ENCODE assay signal across 27 cellular contexts in the genomic region with DNA sequence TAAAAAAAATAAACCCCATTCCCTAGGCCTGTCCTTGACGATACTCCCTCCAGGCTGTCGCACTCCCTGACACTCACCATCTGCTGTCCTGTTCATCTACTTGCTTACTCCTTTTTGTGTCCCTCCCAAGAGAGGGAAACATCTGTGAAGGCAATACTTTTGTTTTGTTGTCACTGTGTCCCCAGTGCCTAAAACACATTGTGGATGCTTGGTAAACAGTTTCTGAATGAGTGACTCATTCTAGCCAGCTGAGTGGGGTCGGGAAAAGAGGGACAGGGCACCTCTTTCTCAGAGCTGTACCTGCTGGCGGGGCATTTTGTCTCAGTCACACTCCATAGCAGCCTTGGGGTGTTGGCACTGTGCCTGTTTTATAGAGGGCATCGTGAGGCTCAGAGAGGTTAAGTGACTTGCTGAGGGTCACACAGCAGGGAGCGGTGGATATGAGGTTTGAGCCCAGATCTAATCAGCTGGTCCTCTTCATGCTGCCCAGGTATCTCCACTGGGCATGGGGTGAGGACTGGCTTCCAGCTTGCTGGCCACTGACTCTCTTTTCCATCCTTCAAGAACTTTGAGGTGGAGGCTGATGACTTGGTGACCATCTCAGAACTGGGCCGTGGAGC. TPM values are rescaled to one million over a fixed set of nuclear protein-coding genes. Genes with fewer than 3 reads are reported as not detected.
DNase-seq lines count a peak whose midpoint lies in the region; ATAC-seq, FAIRE-seq and TF ChIP-seq lines count a peak whose summit lies in the region.
"Had no signal": no experiment of that assay in that cellular context is flagged by ENCODE, and none has a peak within 500 bp of the region (broad histone marks: within the 10 kb centered on the region; RNA-seq: fewer than 3 reads in every experiment).

No MANE protein-coding gene starts in this region.

- H3K27ac ChIP-seq in K562 (ENCODE audit: extremely low read depth, low read depth, low read length): no peak overlapping the region
- H3K27ac ChIP-seq: KMS-11, sigmoid colon had no signal

- CTCF ChIA-PET in K562 (lab: Yijun Ruan, JAX; ENCODE audit: low intra/inter-chr PET ratio): no interaction called here

- H3K79me2 ChIP-seq in K562 (ENCODE audit: control insufficient read depth, insufficient read depth, low read length): no peaks in the 10 kb centered on the region

- BruUV-seq in K562 (replicated peaks; lab: Mats Ljungman, UMichigan): no TSS peak

- H3K27ac Mint-ChIP-seq in progenitor cell of endocrine pancreas: peak overlapping the region; percentile 14
- H3K27ac Mint-ChIP-seq: activated naive CD8-positive, alpha-beta T cell; activated T-helper 1 cell treated with anti-CD3 and anti-CD28 coated beads, Interleukin-12 subunit alpha, Interleukin-12 subunit beta, Interleukin-2, Interleukin-4 antibody, amounts not matched to agents 30 ng/mL and 10 ng/mL and 1 ng/mL, durations not matched to agents 14 hours and 24 hours and 36 hours; WTC11 had no signal

- no peak for TF ChIP-seq EP300 in K562 (IDR thresholded peaks at IDR 0.05; ENCODE audit: low read length)

- H3K36me3 ChIP-seq in K562 (ENCODE audit: control insufficient read depth, insufficient read depth, low read length): peaks cover 16% of the 10 kb centered on the region; the same call in 2 of the 3 replicates

- TF ChIP-seq RAD21 in K562 (CRISPR knock-in tag; conservative IDR thresholded peaks at IDR 0.05 in 1 of 2, IDR thresholded peaks at IDR 0.05 in 1 of 2): no peak

- no peaks in the 10 kb centered on the region for H3K27me3 ChIP-seq in K562 (ENCODE audit: control insufficient read depth in 2 of 2, insufficient read depth in 2 of 2, low read length in 2 of 2)
- H3K27me3 ChIP-seq: sigmoid colon had no signal

- no peaks in the 10 kb centered on the region for H3K27me3 Mint-ChIP-seq in progenitor cell of endocrine pancreas
- H3K27me3 Mint-ChIP-seq: activated naive CD8-positive, alpha-beta T cell had no signal

- no peak overlapping the region for H3K4me2 ChIP-seq in K562 (ENCODE audit: insufficient read depth, low read length)
- H3K4me2 ChIP-seq: KMS-11 had no signal

- H3K9me3 ChIP-seq in K562 (replicated peaks; ENCODE audit: control insufficient read depth, insufficient read depth, low read depth, low read length): no peaks in the 10 kb centered on the region
- H3K9me3 ChIP-seq: sigmoid colon had no signal

- TF ChIP-seq CTCF in K562 (IDR thresholded peaks at IDR 0.05 in 2 of 3, conservative IDR thresholded peaks at IDR 0.05 in 1 of 3; ENCODE audit: insufficient read depth in 2 of 3, low read depth in 1 of 3, low read length in 3 of 3) (no peak), progenitor cell of endocrine pancreas (IDR thresholded peaks at IDR 0.05; ENCODE audit: unreplicated experiment) (no peak)

- H3K4me1 ChIP-seq in K562 (replicated peaks in 1 of 2; ENCODE audit: control insufficient read depth in 2 of 2, insufficient read depth in 2 of 2, low read length in 2 of 2): peaks cover 0 to 33% of the 10 kb centered on the region in 2 experiments; a peak in 4 of 5 replicates

- WGBS in K562 (ENCODE audit: insufficient coverage, low coverage, missing lambda C conversion rate): 37% methylated on average over 7 of the region's 7 CpGs

- peaks cover 7% of the 10 kb centered on the region; the same call in 1 of the 2 replicates for H4K20me1 ChIP-seq in K562 (replicated peaks; ENCODE audit: control insufficient read depth, insufficient read depth, low read length)

- ATAC-seq in K562: no peak
- ATAC-seq in GM18873 (IDR thresholded peaks at IDR 0.05; ENCODE audit: low FRiP score, unreplicated experiment): no peak
- ATAC-seq: stimulated activated naive CD8-positive, alpha-beta T cell treated with anti-CD3 and anti-CD28 coated beads, Interleukin-15, Interleukin-2, amounts not matched to agents 100 U/mL and 50 U/mL, for 24 hours; WTC11 had no signal

- peaks cover 3% of the 10 kb centered on the region for H3K9me1 ChIP-seq in K562 (ENCODE audit: control insufficient read depth, insufficient read depth, low read length)

- in situ Hi-C loops in K562 (cut with MboI): loop anchor here (10.0 to 25.0 kb wide), 2 partner anchors 762 to 1085 kb away; no protein-coding TSS in a partner anchor

- H3K9ac ChIP-seq in K562 (ENCODE audit: insufficient read depth in 1 of 2, low read depth in 2 of 2, low read length in 2 of 2): no peak overlapping the region
- H3K9ac ChIP-seq: KMS-11 had no signal

- H3K4me3 Mint-ChIP-seq in progenitor cell of endocrine pancreas (ENCODE audit: low read depth): no peak overlapping the region
- H3K4me3 Mint-ChIP-seq: activated naive CD8-positive, alpha-beta T cell; activated T-helper 1 cell treated with anti-CD3 and anti-CD28 coated beads, Interleukin-12 subunit alpha, Interleukin-12 subunit beta, Interleukin-2, Interleukin-4 antibody, amounts not matched to agents 30 ng/mL and 10 ng/mL and 1 ng/mL, durations not matched to agents 14 hours and 24 hours and 36 hours; WTC11 had no signal

- peaks cover 17% of the 10 kb centered on the region for H3K36me3 Mint-ChIP-seq in progenitor cell of endocrine pancreas (ENCODE audit: insufficient read depth)
- H3K36me3 Mint-ChIP-seq: activated naive CD8-positive, alpha-beta T cell had no signal

- no peak overlapping the region for H2AFZ ChIP-seq in K562 (ENCODE audit: low read depth, low read length)

- DNase-seq in DMS53 (lab: John Stamatoyannopoulos, UW) (peak; percentile 26), DMS53 treated with DMSO at 0.1 percent for 48 hours (lab: John Stamatoyannopoulos, UW; ENCODE audit: unreplicated experiment) (no peak), NCI-H1694 (lab: John Stamatoyannopoulos, UW) (peak; percentile 86), K562 (ENCODE audit: extremely low read depth in 1 of 4, low spot score in 3 of 4) (peak in 1 of 4 experiments; percentile 11), progenitor cell of endocrine pancreas (ENCODE audit: low spot score, unreplicated experiment) (no peak), glomerular visceral epithelial cell (ENCODE audit: extremely low spot score) (no peak)
- no peak for DNase-seq in stimulated activated CD4-positive, alpha-beta T cell treated with anti-CD3 and anti-CD28 coated beads, Interleukin-4, amount 100 ng/mL, for 4 hours
- DNase-seq: 8988T; activated CD4-positive, alpha-beta T cell treated with anti-CD3 and anti-CD28 coated beads, Interleukin-2, amount 50 U/mL, for 4 hours; aorta; cortex of kidney; DMS79 treated with DMSO at 0.1 percent for 48 hours; kidney glomerular epithelial cell; NCI-H187 treated with DMSO at 0.1 percent for 48 hours; NCI-H748 treated with DMSO at 0.1 percent for 48 hours; OCI-M1; SHP77; stimulated activated naive CD8-positive, alpha-beta T cell treated with anti-CD3 and anti-CD28 coated beads, Interleukin-15, Interleukin-2, amounts not matched to agents 100 U/mL and 50 U/mL, for 24 hours; T-helper 9 cell had no signal

- no peak overlapping the region for H3K4me3 ChIP-seq in K562
- H3K4me3 ChIP-seq: lung, sigmoid colon had no signal

- no peaks in the 10 kb centered on the region for H3K4me1 Mint-ChIP-seq in progenitor cell of endocrine pancreas (ENCODE audit: low read depth)
- H3K4me1 Mint-ChIP-seq: WTC11 had no signal

- FAIRE-seq in K562 (lab: Jason Lieb, UNC): no peak
- FAIRE-seq: GM19239 had no signal

- H3K9me3 Mint-ChIP-seq in progenitor cell of endocrine pancreas (ENCODE audit: low read depth): peaks cover 8% of the 10 kb centered on the region

- intact Hi-C loops in K562 (cut with micrococcal nuclease): no loop called here

- TF ChIP-seq POLR2A in K562 (conservative IDR thresholded peaks at IDR 0.05): no peak

- POLR2A ChIA-PET in K562 (lab: Yijun Ruan, JAX): interaction anchor here (0.8 kb wide), 1 partner anchor 12 kb away, joined by 3 read pairs; no protein-coding TSS in a partner anchor

TF ChIP-seq in K562, 482 proteins besides CTCF, POLR2A, EP300 and RAD21 (continues in another document):
- TF ChIP-seq KDM1A (IDR thresholded peaks at IDR 0.05) (peak; percentile 21 to 60; a peak in 1 of 4 replicates), BCOR (IDR thresholded peaks at IDR 0.05) (peak; percentile 92)

RNA-seq across cellular contexts. Expression of a gene that starts 15.6 kb away (rescaled TPM):
- total RNA-seq in K562 (2011; cell fraction: chromatin; rRNA removed; ENCODE audit: low replicate concordance): 5.2 and 14.1 TPM in 2 replicates
- 6.8 and 9.3 TPM in 2 replicates for total RNA-seq in K562 (2011; cell fraction: nucleolus; rRNA removed)
- 7.1 and 7.6 TPM in 2 replicates for total RNA-seq in K562 (2011; cell fraction: nucleoplasm; rRNA removed)
- total RNA-seq in K562 (2014; rRNA removed) (4.4 and 5.9 TPM in 2 replicates), K562 (2014; rRNA removed; fragmentation: Illumina TruSeq; extraction: Trizol) (2.2 and 2.5 TPM in 2 replicates), K562 (2015; rRNA removed; fragmentation: Illumina TruSeq; extraction: Trizol) (3.5 TPM in 2 replicates), K562 (2021) (14.8 and 16.1 TPM in 2 replicates), progenitor cell of endocrine pancreas (24.7 and 26.2 TPM in 2 replicates)
- polyA plus RNA-seq in K562 (2011; rRNA removed) (2.8 and 3.5 TPM in 2 replicates), K562 (2014; fragmentation: Illumina TruSeq; extraction: Trizol) (10.3 and 12.5 TPM in 2 replicates), K562 (2014; fragmentation: Nextera tagmentation; extraction: Ambion mirVana) (under 1 TPM; 0.18 to 0.38 TPM), K562 (2014; rRNA removed) (8.0 and 8.8 TPM in 2 replicates)
- 5.0 and 6.2 TPM in 2 replicates for polyA plus RNA-seq in K562 (2011; cell fraction: cytosol; rRNA removed)
- polyA plus RNA-seq in K562 (2011; cell fraction: nucleus; rRNA removed): 5.1 and 5.9 TPM in 2 replicates
- 7.0 and 8.3 TPM in 2 replicates for polyA plus RNA-seq in K562 (2012)
- 1.0 and 2.2 TPM in 2 replicates for polyA minus RNA-seq in K562 (2011; rRNA and poly(A)+ RNA removed)
- 4.1 and 5.6 TPM in 2 replicates for polyA minus RNA-seq in K562 (2011; cell fraction: cytosol; rRNA and poly(A)+ RNA removed)
- 2.8 and 3.0 TPM in 2 replicates for polyA minus RNA-seq in K562 (2011; cell fraction: nucleus; rRNA and poly(A)+ RNA removed)

RNA-seq across cellular contexts. Expression of a gene that starts 46.9 kb away (rescaled TPM):
- total RNA-seq in K562 (2011; cell fraction: chromatin; rRNA removed; ENCODE audit: low replicate concordance): 1.9 and 6.9 TPM in 2 replicates
- total RNA-seq in K562 (2011; cell fraction: nucleolus; rRNA removed): 5.3 and 5.5 TPM in 2 replicates
- 3.2 and 3.4 TPM in 2 replicates for total RNA-seq in K562 (2011; cell fraction: nucleoplasm; rRNA removed)
- total RNA-seq in K562 (2014; rRNA removed) (2.3 and 2.9 TPM in 2 replicates), K562 (2014; rRNA removed; fragmentation: Illumina TruSeq; extraction: Trizol) (0.55 and 0.61 TPM in 2 replicates), K562 (2015; rRNA removed; fragmentation: Illumina TruSeq; extraction: Trizol) (0.65 and 0.72 TPM in 2 replicates), K562 (2021) (5.4 TPM in 2 replicates), progenitor cell of endocrine pancreas (13.5 TPM in 2 replicates)
- polyA plus RNA-seq in K562 (2011; rRNA removed) (1.6 and 2.3 TPM in 2 replicates), K562 (2014; fragmentation: Illumina TruSeq; extraction: Trizol) (3.7 and 4.5 TPM in 2 replicates), K562 (2014; fragmentation: Nextera tagmentation; extraction: Ambion mirVana) (under 1 TPM; 0.24 to 0.52 TPM), K562 (2014; rRNA removed) (3.7 and 4.2 TPM in 2 replicates)
- 3.1 and 4.2 TPM in 2 replicates for polyA plus RNA-seq in K562 (2011; cell fraction: cytosol; rRNA removed)
- 1.5 and 2.5 TPM in 2 replicates for polyA plus RNA-seq in K562 (2011; cell fraction: nucleus; rRNA removed)
- polyA plus RNA-seq in K562 (2012): 2.5 and 8.0 TPM in 2 replicates
- polyA minus RNA-seq in K562 (2011; rRNA and poly(A)+ RNA removed): 0.90 and 1.3 TPM in 2 replicates
- polyA minus RNA-seq in K562 (2011; cell fraction: cytosol; rRNA and poly(A)+ RNA removed): 1.9 and 3.1 TPM in 2 replicates
- 2.3 and 2.9 TPM in 2 replicates for polyA minus RNA-seq in K562 (2011; cell fraction: nucleus; rRNA and poly(A)+ RNA removed)

Comparison
In these comparisons a context has a peak if more than half of its experiments do, and no peak if none do; other contexts are left out.
1. DNase-seq: peak in DMS53 (single experiment) and NCI-H1694 (single experiment); none in DMS53 treated with DMSO at 0.1 percent for 48 hours (single experiment), progenitor cell of endocrine pancreas (single experiment), glomerular visceral epithelial cell (single experiment) and stimulated activated CD4-positive, alpha-beta T cell treated with anti-CD3 and anti-CD28 coated beads, Interleukin-4, amount 100 ng/mL, for 4 hours (0 of 2).